8 cellular contexts compared by ENCODE assay signal in genomic region chr1:23344987-23345472, GRCh38. TPM values are rescaled to one million over a fixed set of nuclear protein-coding genes. Genes with fewer than 3 reads are reported as not detected.
DNase-seq lines count a peak whose midpoint lies in the region; ATAC-seq and TF ChIP-seq lines count a peak whose summit lies in the region.

No MANE protein-coding gene starts in this region.

- intact Hi-C loops in activated naive CD4-positive, alpha-beta T cell treated with anti-CD3 and anti-CD28 coated beads for 36 hours (cut with micrococcal nuclease): loop anchor here (1.0 to 5.0 kb wide), 6 partner anchors 23 to 614 kb away; partner anchors contain the start of genes E2F2, PNRC2 and RPL11
- intact Hi-C loops in psoas muscle (cut with DNase I): loop anchor here (1.0 to 10.0 kb wide), 4 partner anchors 23 to 140 kb away; partner anchors contain the start of genes ASAP3 (in 1 of the 2) and ZNF436 (in 1 of the 2)

- peaks cover 31% of the 10 kb centered on the region for H3F3A ChIP-seq in SK-N-SH (replicated peaks; ENCODE audit: insufficient read depth)

- peak overlapping the region; percentile 79 for H2AFZ ChIP-seq in SK-N-SH (ENCODE audit: low read depth)

- no peaks in the 10 kb centered on the region for H3K9me3 Mint-ChIP-seq in activated naive CD4-positive, alpha-beta T cell treated with anti-CD3 and anti-CD28 coated beads for 36 hours

- H3K79me2 ChIP-seq in SK-N-SH (ENCODE audit: insufficient read depth): peaks cover 43% of the 10 kb centered on the region

- peaks cover 26% of the 10 kb centered on the region for H3K4me1 Mint-ChIP-seq in activated naive CD4-positive, alpha-beta T cell treated with anti-CD3 and anti-CD28 coated beads for 36 hours (ENCODE audit: low read depth)

- ATAC-seq in psoas muscle: no peak

- H3K4me3 Mint-ChIP-seq in activated naive CD4-positive, alpha-beta T cell treated with anti-CD3 and anti-CD28 coated beads for 36 hours: peak overlapping the region; percentile 82

- POLR2A ChIA-PET in SK-N-SH (lab: Yijun Ruan, JAX): interaction anchor here (0.8 to 1.8 kb wide), 13 partner anchors 9 to 346 kb away, joined by 3 to 37 read pairs (median 7); partner anchors contain the start of genes RPL11 and ZNF436

- TF ChIP-seq RAD21 in SK-N-SH (IDR thresholded peaks at IDR 0.05; ENCODE audit: low read length): no peak

- no peaks in the 10 kb centered on the region for H3K27me3 ChIP-seq in SK-N-SH (ENCODE audit: insufficient read depth)
- H3K27me3 ChIP-seq in psoas muscle (ENCODE audit: insufficient read depth in 3 of 3, low read length in 2 of 3): no peaks in the 10 kb centered on the region

- H3K4me3 ChIP-seq in SK-N-SH (ENCODE audit: low read depth in 2 of 2, low read length in 1 of 2) (peak overlapping the region; percentile 54 to 95), fibroblast of mammary gland (ENCODE audit: control insufficient read depth, low read depth, low read length) (peak overlapping the region; percentile 58), psoas muscle (peak overlapping the region; percentile 91)

- peaks cover 16% of the 10 kb centered on the region for H3K36me3 Mint-ChIP-seq in activated naive CD4-positive, alpha-beta T cell treated with anti-CD3 and anti-CD28 coated beads for 36 hours (ENCODE audit: low read depth)

- H3K9me3 ChIP-seq in SK-N-SH (no peaks in the 10 kb centered on the region), psoas muscle (no peaks in the 10 kb centered on the region)

- H3K4me2 ChIP-seq in SK-N-SH: peak overlapping the region; percentile 84

- H3K4me1 ChIP-seq in SK-N-SH (ENCODE audit: control insufficient read depth in 1 of 2, insufficient read depth in 2 of 2, low read depth in 1 of 2, low read length in 1 of 2): peaks cover 5 to 11% of the 10 kb centered on the region in 2 experiments; a peak in 3 of 4 replicates
- H3K4me1 ChIP-seq in psoas muscle: peaks cover 29% of the 10 kb centered on the region

- H3K27ac ChIP-seq in SK-N-SH (ENCODE audit: low read depth in 2 of 2, low read length in 1 of 2): peak overlapping the region; percentile 98 to 99
- peak overlapping the region; percentile 97 for H3K27ac ChIP-seq in psoas muscle

- DNase-seq in activated naive CD4-positive, alpha-beta T cell treated with anti-CD3 and anti-CD28 coated beads for 36 hours: no peak
- DNase-seq in activated naive CD4-positive, alpha-beta T cell (lab: John Stamatoyannopoulos, UW): no peak
- peak; percentile 55 for DNase-seq in SK-N-SH
- peak; percentile 39 for DNase-seq in fibroblast of mammary gland (ENCODE audit: low read depth)
- DNase-seq in psoas muscle: no peak
- no peak for DNase-seq in NCI-H2029 (lab: John Stamatoyannopoulos, UW)
- no peak for DNase-seq in DMS53 (lab: John Stamatoyannopoulos, UW)
- DNase-seq in C1 segment of cervical spinal cord (lab: John Stamatoyannopoulos, UW): no peak

- no peaks in the 10 kb centered on the region for H3K9me2 ChIP-seq in SK-N-SH

- H3K9ac ChIP-seq in SK-N-SH: peak overlapping the region; percentile 91

- H4K20me1 ChIP-seq in SK-N-SH (ENCODE audit: insufficient read depth): peaks cover 33% of the 10 kb centered on the region

- no peaks in the 10 kb centered on the region for H3K27me3 Mint-ChIP-seq in activated naive CD4-positive, alpha-beta T cell treated with anti-CD3 and anti-CD28 coated beads for 36 hours (ENCODE audit: low read depth)

- H3K36me3 ChIP-seq in SK-N-SH (replicated peaks in 1 of 2; ENCODE audit: control insufficient read depth in 1 of 2, insufficient read depth in 2 of 2, low read length in 1 of 2): peaks cover 11 to 13% of the 10 kb centered on the region in 2 experiments
- H3K36me3 ChIP-seq in psoas muscle (ENCODE audit: insufficient read depth in 1 of 2, low read depth in 1 of 2): no peaks in the 10 kb centered on the region

- CTCF ChIA-PET in activated naive CD4-positive, alpha-beta T cell treated with anti-CD3 and anti-CD28 coated beads for 36 hours (lab: Charles Lee): interaction anchor here (0.6 kb wide), 1 partner anchor 80 kb away, joined by 6 read pairs; no protein-coding TSS in a partner anchor
- CTCF ChIA-PET in SK-N-SH (lab: Yijun Ruan, JAX): interaction anchor here (0.7 to 1.5 kb wide), 5 partner anchors 23 to 195 kb away, joined by 3 to 8 read pairs (median 5); no protein-coding TSS in a partner anchor

- 6% methylated on average over 8 of the region's 8 CpGs for WGBS in SK-N-SH (ENCODE audit: low lambda C conversion rate)
- WGBS in psoas muscle, 3 donors: 29 to 30% (median 29%) methylated on average over 8 of the region's 8 CpGs

- no peak for TF ChIP-seq CTCF in SK-N-SH (IDR thresholded peaks at IDR 0.05)
- TF ChIP-seq CTCF in fibroblast of mammary gland (conservative IDR thresholded peaks at IDR 0.05; ENCODE audit: control insufficient read depth, insufficient read depth, low read depth, low read length): no peak
- TF ChIP-seq CTCF in psoas muscle (IDR thresholded peaks at IDR 0.05): no peak

- peak overlapping the region; percentile 88 for H3K27ac Mint-ChIP-seq in activated naive CD4-positive, alpha-beta T cell treated with anti-CD3 and anti-CD28 coated beads for 36 hours

- TF ChIP-seq EP300 in SK-N-SH (IDR thresholded peaks at IDR 0.05; ENCODE audit: borderline replicate concordance in 1 of 2, low read depth in 1 of 2, low read length in 1 of 2): no peak

TF ChIP-seq in SK-N-SH, 30 proteins besides CTCF, POLR2A, EP300 and RAD21:
- TF ChIP-seq POLR2AphosphoS5 (IDR thresholded peaks at IDR 0.05; ENCODE audit: low read depth, low read length): no peak
- TF ChIP-seq FOXJ3 (CRISPR knock-in tag; IDR thresholded peaks at IDR 0.05): no peak
- no peak for TF ChIP-seq YY1 (IDR thresholded peaks at IDR 0.05; ENCODE audit: low read depth)
- no peak for TF ChIP-seq TAF1 (IDR thresholded peaks at IDR 0.05; ENCODE audit: borderline replicate concordance, low read depth, low read length)
- TF ChIP-seq, protein P1, sequence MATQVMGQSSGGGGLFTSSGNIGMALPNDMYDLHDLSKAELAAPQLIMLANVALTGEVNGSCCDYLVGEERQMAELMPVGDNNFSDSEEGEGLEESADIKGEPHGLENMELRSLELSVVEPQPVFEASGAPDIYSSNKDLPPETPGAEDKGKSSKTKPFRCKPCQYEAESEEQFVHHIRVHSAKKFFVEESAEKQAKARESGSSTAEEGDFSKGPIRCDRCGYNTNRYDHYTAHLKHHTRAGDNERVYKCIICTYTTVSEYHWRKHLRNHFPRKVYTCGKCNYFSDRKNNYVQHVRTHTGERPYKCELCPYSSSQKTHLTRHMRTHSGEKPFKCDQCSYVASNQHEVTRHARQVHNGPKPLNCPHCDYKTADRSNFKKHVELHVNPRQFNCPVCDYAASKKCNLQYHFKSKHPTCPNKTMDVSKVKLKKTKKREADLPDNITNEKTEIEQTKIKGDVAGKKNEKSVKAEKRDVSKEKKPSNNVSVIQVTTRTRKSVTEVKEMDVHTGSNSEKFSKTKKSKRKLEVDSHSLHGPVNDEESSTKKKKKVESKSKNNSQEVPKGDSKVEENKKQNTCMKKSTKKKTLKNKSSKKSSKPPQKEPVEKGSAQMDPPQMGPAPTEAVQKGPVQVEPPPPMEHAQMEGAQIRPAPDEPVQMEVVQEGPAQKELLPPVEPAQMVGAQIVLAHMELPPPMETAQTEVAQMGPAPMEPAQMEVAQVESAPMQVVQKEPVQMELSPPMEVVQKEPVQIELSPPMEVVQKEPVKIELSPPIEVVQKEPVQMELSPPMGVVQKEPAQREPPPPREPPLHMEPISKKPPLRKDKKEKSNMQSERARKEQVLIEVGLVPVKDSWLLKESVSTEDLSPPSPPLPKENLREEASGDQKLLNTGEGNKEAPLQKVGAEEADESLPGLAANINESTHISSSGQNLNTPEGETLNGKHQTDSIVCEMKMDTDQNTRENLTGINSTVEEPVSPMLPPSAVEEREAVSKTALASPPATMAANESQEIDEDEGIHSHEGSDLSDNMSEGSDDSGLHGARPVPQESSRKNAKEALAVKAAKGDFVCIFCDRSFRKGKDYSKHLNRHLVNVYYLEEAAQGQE (IDR thresholded peaks at IDR 0.05; ENCODE audit: low read depth, low read length): no peak

RNA-seq across cellular contexts. Expression of gene HNRNPR, which starts 0.9 kb away (rescaled TPM):
- total RNA-seq in activated naive CD4-positive, alpha-beta T cell treated with anti-CD3 and anti-CD28 coated beads for 36 hours: 100 to 1,000 TPM; 203 to 208 TPM
- polyA plus RNA-seq in SK-N-SH (2012; rRNA removed) (111 and 141 TPM in 2 replicates), psoas muscle (100 to 1,000 TPM in 1 of 3 donors, 10 to 100 TPM in 2; 46.3 to 107 (median 94.0) TPM)
- 158 and 178 TPM in 2 replicates for polyA plus RNA-seq in SK-N-SH (2012; cell fraction: cytosol; rRNA removed)
- 46.4 and 78.9 TPM in 2 replicates for polyA plus RNA-seq in SK-N-SH (2012; cell fraction: nucleus; rRNA removed)
- total RNA-seq in psoas muscle: 10 to 100 TPM; 39.8 to 81.0 (median 71.4) TPM

RNA-seq across cellular contexts. Expression of gene ZNF436, which starts 24.6 kb away (rescaled TPM):
- total RNA-seq in activated naive CD4-positive, alpha-beta T cell treated with anti-CD3 and anti-CD28 coated beads for 36 hours: 1 to 10 TPM; 3.3 to 3.5 TPM
- polyA plus RNA-seq in SK-N-SH (2012; rRNA removed): 5.0 and 6.4 TPM in 2 replicates
- polyA plus RNA-seq in SK-N-SH (2012; cell fraction: cytosol; rRNA removed): 6.5 and 7.1 TPM in 2 replicates
- 5.1 and 9.1 TPM in 2 replicates for polyA plus RNA-seq in SK-N-SH (2012; cell fraction: nucleus; rRNA removed)
- 10 to 100 TPM in 1 of 4 donors, 1 to 10 TPM in 3; 6.8 to 11.5 (median 8.6) TPM for total RNA-seq in psoas muscle
- 1 to 10 TPM; 2.2 to 7.2 (median 3.1) TPM for polyA plus RNA-seq in psoas muscle

Comparison
In these comparisons a context has a peak if more than half of its experiments do, and no peak if none do; other contexts are left out.
1. DNase-seq: peak in SK-N-SH (single experiment) and fibroblast of mammary gland (single experiment); none in activated naive CD4-positive, alpha-beta T cell treated with anti-CD3 and anti-CD28 coated beads for 36 hours (single experiment), activated naive CD4-positive, alpha-beta T cell (0 of 4), psoas muscle (0 of 2), NCI-H2029 (single experiment), DMS53 (single experiment) and C1 segment of cervical spinal cord (0 of 14).
2. Peak in every context shown above with its lines, with median percentiles within 50 percentile points of each other: H3K4me3 ChIP-seq.